Comparison of ENCODE assay signal across 8 cellular contexts in genomic region chr4:108018038-108018883, GRCh38. TPM values are rescaled to one million over a fixed set of nuclear protein-coding genes. Genes with fewer than 3 reads are reported as not detected.
DNase-seq lines count a peak whose midpoint lies in the region; ATAC-seq and TF ChIP-seq lines count a peak whose summit lies in the region.

No MANE protein-coding gene starts in this region.

- no peaks in the 10 kb centered on the region for H3K9me3 Mint-ChIP-seq in MCF 10A (ENCODE audit: unreplicated experiment)

- peak overlapping the region; percentile 39 for H3K27ac Mint-ChIP-seq in MCF 10A (ENCODE audit: low read depth, unreplicated experiment)

- no peak overlapping the region for H3K4me3 Mint-ChIP-seq in MCF 10A (ENCODE audit: unreplicated experiment)

- H3K36me3 Mint-ChIP-seq in MCF 10A (ENCODE audit: insufficient read depth, unreplicated experiment) = peaks cover 35% of the 10 kb centered on the region

- BruUV-seq in MCF 10A (replicated peaks; lab: Mats Ljungman, UMichigan) = no TSS peak

- TF ChIP-seq CTCF in VCaP (conservative IDR thresholded peaks at IDR 0.05) (peak; percentile 99), MCF 10A (IDR thresholded peaks at IDR 0.05; ENCODE audit: unreplicated experiment) (peak; percentile 72)

- peak; percentile 87 for ATAC-seq in HG02763 (IDR thresholded peaks at IDR 0.05; ENCODE audit: unreplicated experiment)

- H3K27ac ChIP-seq in VCaP = no peak overlapping the region

- CTCF ChIA-PET in MCF 10A (lab: Yijun Ruan, JAX) = interaction anchor here (0.7 to 5.1 kb wide), 40 partner anchors 9 to 1928 kb away, joined by 3 to 101 read pairs (median 4); partner anchors contain the start of genes CYP2U1 and OSTC

- POLR2A ChIA-PET in MCF 10A (lab: Yijun Ruan, JAX) = interaction anchor here (0.8 to 1.2 kb wide), 4 partner anchors 27 to 556 kb away, joined by 3 to 4 read pairs (median 4); no protein-coding TSS in a partner anchor

- intact Hi-C loops in MCF 10A (cut with micrococcal nuclease) = loop anchor here (1.0 to 5.0 kb wide), 4 partner anchors 256 to 604 kb away; partner anchors contain the start of gene RPL34

- H3K4me1 Mint-ChIP-seq in MCF 10A (ENCODE audit: insufficient read depth, unreplicated experiment) = no peaks in the 10 kb centered on the region

- DNase-seq in NCI-H146 (lab: John Stamatoyannopoulos, UW) = peak; percentile 38
- no peak for DNase-seq in NCI-H146 treated with DMSO at 0.1 percent for 48 hours (lab: John Stamatoyannopoulos, UW; ENCODE audit: unreplicated experiment)
- DNase-seq in NCI-H2081 treated with DMSO at 0.1 percent for 48 hours (lab: John Stamatoyannopoulos, UW) = peak; percentile 3
- peak; percentile 82 for DNase-seq in MCF 10A (ENCODE audit: unreplicated experiment)
- DNase-seq in iris pigment epithelial cell (ENCODE audit: low read depth) = peak; percentile 75
- DNase-seq in stimulated activated CD4-positive, alpha-beta T cell treated with anti-CD3 and anti-CD28 coated beads, Interleukin-1b, Interleukin-23, amount 100 ng/mL, for 1 hour (ENCODE audit: low read depth in 2 of 2) = peak; percentile 64 to 76

- no peaks in the 10 kb centered on the region for H3K27me3 Mint-ChIP-seq in MCF 10A (ENCODE audit: insufficient read depth, unreplicated experiment)

RNA-seq across cellular contexts. Expression of gene HADH, which starts 28.6 kb away (rescaled TPM):
- 19.2 and 26.2 TPM in 2 replicates for total RNA-seq in MCF 10A (2022)
